In the genomic region with DNA sequence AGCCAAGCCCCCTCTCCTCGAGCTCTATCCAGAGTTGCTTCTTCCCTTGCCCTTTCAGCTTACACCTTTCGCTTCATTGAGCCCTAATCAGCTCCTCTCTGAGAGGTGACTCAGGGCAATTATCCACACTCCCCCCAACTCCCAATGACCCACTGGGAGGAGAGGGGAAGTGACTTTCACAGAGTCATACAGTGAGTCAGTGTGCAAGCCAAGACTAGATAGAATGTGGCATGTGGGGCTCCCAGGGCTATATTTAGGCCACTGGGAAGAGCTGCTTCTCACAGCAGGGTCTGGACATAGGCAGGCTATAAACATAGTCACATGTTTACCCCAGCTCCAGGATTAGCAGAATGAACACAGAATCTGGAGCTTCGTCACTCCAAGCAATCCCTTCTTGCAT, we compare ENCODE assay signal across 1 cellular context.
TF ChIP-seq lines count a peak whose summit lies in the region.

No MANE protein-coding gene starts in this region.

TF ChIP-seq in K562, 482 proteins besides CTCF, POLR2A, EP300 and RAD21 (continued from another document):
- TF ChIP-seq, protein P1, sequence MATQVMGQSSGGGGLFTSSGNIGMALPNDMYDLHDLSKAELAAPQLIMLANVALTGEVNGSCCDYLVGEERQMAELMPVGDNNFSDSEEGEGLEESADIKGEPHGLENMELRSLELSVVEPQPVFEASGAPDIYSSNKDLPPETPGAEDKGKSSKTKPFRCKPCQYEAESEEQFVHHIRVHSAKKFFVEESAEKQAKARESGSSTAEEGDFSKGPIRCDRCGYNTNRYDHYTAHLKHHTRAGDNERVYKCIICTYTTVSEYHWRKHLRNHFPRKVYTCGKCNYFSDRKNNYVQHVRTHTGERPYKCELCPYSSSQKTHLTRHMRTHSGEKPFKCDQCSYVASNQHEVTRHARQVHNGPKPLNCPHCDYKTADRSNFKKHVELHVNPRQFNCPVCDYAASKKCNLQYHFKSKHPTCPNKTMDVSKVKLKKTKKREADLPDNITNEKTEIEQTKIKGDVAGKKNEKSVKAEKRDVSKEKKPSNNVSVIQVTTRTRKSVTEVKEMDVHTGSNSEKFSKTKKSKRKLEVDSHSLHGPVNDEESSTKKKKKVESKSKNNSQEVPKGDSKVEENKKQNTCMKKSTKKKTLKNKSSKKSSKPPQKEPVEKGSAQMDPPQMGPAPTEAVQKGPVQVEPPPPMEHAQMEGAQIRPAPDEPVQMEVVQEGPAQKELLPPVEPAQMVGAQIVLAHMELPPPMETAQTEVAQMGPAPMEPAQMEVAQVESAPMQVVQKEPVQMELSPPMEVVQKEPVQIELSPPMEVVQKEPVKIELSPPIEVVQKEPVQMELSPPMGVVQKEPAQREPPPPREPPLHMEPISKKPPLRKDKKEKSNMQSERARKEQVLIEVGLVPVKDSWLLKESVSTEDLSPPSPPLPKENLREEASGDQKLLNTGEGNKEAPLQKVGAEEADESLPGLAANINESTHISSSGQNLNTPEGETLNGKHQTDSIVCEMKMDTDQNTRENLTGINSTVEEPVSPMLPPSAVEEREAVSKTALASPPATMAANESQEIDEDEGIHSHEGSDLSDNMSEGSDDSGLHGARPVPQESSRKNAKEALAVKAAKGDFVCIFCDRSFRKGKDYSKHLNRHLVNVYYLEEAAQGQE (CRISPR knock-in tag; IDR thresholded peaks at IDR 0.05; ENCODE audit: low read depth): 0 out of 2 replicates have a peak, but pooled peaks have one; percentile 11
- TF ChIP-seq, protein P2, sequence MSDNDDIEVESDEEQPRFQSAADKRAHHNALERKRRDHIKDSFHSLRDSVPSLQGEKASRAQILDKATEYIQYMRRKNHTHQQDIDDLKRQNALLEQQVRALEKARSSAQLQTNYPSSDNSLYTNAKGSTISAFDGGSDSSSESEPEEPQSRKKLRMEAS (CRISPR knock-in tag; IDR thresholded peaks at IDR 0.05): 0 out of 2 replicates have a peak, but pooled peaks have one; percentile 59
- TF ChIP-seq FOSL1 (tag; conservative IDR thresholded peaks at IDR 0.05) (peak; percentile 99), ZNF780A (CRISPR knock-in tag; IDR thresholded peaks at IDR 0.05) (no peak), DMBX1 (CRISPR knock-in tag; IDR thresholded peaks at IDR 0.05; ENCODE audit: borderline replicate concordance) (no peak), MAZ (CRISPR knock-in tag; conservative IDR thresholded peaks at IDR 0.05 in 1 of 2, IDR thresholded peaks at IDR 0.05 in 1 of 2) (peak; percentile 59 to 60; a peak in 3 of 4 replicates), ETV1 (tag; conservative IDR thresholded peaks at IDR 0.05; ENCODE audit: low read depth) (0 out of 2 replicates have a peak, but pooled peaks have one; percentile 25), MAFG (tag; conservative IDR thresholded peaks at IDR 0.05) (peak; percentile 69), FOS (IDR thresholded peaks at IDR 0.05; ENCODE audit: extremely low read depth, insufficient read length) (peak; percentile 5), TARDBP (IDR thresholded peaks at IDR 0.05) (no peak), POLR2G (IDR thresholded peaks at IDR 0.05; ENCODE audit: low read depth, low read length) (no peak), TRIM28 (IDR thresholded peaks at IDR 0.05) (no peak), CREM (IDR thresholded peaks at IDR 0.05; ENCODE audit: low read depth) (peak; percentile 49), ETV5 (CRISPR knock-in tag; IDR thresholded peaks at IDR 0.05; ENCODE audit: low read depth) (peak; percentile 70; the same call in 1 of the 2 replicates)
- TF ChIP-seq, protein P3, sequence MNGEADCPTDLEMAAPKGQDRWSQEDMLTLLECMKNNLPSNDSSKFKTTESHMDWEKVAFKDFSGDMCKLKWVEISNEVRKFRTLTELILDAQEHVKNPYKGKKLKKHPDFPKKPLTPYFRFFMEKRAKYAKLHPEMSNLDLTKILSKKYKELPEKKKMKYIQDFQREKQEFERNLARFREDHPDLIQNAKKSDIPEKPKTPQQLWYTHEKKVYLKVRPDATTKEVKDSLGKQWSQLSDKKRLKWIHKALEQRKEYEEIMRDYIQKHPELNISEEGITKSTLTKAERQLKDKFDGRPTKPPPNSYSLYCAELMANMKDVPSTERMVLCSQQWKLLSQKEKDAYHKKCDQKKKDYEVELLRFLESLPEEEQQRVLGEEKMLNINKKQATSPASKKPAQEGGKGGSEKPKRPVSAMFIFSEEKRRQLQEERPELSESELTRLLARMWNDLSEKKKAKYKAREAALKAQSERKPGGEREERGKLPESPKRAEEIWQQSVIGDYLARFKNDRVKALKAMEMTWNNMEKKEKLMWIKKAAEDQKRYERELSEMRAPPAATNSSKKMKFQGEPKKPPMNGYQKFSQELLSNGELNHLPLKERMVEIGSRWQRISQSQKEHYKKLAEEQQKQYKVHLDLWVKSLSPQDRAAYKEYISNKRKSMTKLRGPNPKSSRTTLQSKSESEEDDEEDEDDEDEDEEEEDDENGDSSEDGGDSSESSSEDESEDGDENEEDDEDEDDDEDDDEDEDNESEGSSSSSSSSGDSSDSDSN (IDR thresholded peaks at IDR 0.05; ENCODE audit: borderline replicate concordance in 1 of 2, low read depth in 2 of 2, low read length in 2 of 2): no peak
- TF ChIP-seq, protein P4, sequence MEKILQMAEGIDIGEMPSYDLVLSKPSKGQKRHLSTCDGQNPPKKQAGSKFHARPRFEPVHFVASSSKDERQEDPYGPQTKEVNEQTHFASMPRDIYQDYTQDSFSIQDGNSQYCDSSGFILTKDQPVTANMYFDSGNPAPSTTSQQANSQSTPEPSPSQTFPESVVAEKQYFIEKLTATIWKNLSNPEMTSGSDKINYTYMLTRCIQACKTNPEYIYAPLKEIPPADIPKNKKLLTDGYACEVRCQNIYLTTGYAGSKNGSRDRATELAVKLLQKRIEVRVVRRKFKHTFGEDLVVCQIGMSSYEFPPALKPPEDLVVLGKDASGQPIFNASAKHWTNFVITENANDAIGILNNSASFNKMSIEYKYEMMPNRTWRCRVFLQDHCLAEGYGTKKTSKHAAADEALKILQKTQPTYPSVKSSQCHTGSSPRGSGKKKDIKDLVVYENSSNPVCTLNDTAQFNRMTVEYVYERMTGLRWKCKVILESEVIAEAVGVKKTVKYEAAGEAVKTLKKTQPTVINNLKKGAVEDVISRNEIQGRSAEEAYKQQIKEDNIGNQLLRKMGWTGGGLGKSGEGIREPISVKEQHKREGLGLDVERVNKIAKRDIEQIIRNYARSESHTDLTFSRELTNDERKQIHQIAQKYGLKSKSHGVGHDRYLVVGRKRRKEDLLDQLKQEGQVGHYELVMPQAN (IDR thresholded peaks at IDR 0.05; ENCODE audit: borderline replicate concordance): no peak
- TF ChIP-seq, protein P5, sequence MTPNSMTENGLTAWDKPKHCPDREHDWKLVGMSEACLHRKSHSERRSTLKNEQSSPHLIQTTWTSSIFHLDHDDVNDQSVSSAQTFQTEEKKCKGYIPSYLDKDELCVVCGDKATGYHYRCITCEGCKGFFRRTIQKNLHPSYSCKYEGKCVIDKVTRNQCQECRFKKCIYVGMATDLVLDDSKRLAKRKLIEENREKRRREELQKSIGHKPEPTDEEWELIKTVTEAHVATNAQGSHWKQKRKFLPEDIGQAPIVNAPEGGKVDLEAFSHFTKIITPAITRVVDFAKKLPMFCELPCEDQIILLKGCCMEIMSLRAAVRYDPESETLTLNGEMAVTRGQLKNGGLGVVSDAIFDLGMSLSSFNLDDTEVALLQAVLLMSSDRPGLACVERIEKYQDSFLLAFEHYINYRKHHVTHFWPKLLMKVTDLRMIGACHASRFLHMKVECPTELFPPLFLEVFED (CRISPR knock-in tag; conservative IDR thresholded peaks at IDR 0.05): no peak
